In the genomic region with DNA sequence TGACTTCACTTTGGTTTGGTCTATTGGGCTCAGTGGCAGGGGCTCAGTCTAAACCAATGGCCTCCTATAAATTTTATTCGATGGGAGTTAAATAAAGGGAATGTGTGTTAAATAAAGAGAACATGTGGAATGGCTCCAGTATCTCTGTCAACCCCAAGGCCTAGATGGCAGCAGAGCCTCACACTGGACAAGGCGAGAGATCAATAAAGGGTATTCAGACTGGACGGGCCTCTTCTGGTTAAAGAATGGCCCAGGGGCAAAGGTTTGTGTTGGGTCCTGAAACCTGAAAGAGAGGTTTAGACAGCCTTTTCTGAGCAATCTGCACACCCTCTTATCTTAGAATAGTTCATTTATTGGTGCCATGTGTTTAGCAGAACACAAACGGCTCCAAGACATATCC, we compare ENCODE assay signal across 16 cellular contexts. TPM values are rescaled to one million over a fixed set of nuclear protein-coding genes. Genes with fewer than 3 reads are reported as not detected.
DNase-seq lines count a peak whose midpoint lies in the region; ATAC-seq and TF ChIP-seq lines count a peak whose summit lies in the region.
"Had no signal": no experiment of that assay in that cellular context is flagged by ENCODE, and none has a peak within 500 bp of the region (broad histone marks: within the 10 kb centered on the region; RNA-seq: fewer than 3 reads in every experiment).

No MANE protein-coding gene starts in this region.

- no peak overlapping the region for H2AFZ ChIP-seq in HCT116 (ENCODE audit: low read depth, low read length, poor library complexity, severe bottlenecking)
- H2AFZ ChIP-seq: GM23248 had no signal

- H3K36me3 Mint-ChIP-seq in stimulated activated memory B cell treated with anti-CD40 and anti-IgM and Interleukin-4, amounts not matched to agents 10 μg/mL and 1 μg/mL and 100 μg/mL, for 72 hours: peaks cover 12% of the 10 kb centered on the region

- H3K36me3 ChIP-seq in HCT116 (ENCODE audit: control insufficient read depth in 1 of 2, insufficient read depth in 2 of 2, low read length in 2 of 2): no peaks in the 10 kb centered on the region
- no peaks in the 10 kb centered on the region for H3K36me3 ChIP-seq in right lobe of liver

- intact Hi-C loops in HCT116 (cut with micrococcal nuclease): no loop called here
- intact Hi-C loops in right lobe of liver (cut with DNase I): no loop called here

- TF ChIP-seq RAD21 in HCT116 (IDR thresholded peaks at IDR 0.05; ENCODE audit: low read depth): peak; percentile 8; the same call in 1 of the 2 replicates

- H3K4me3 Mint-ChIP-seq in stimulated activated memory B cell treated with anti-CD40 and anti-IgM and Interleukin-4, amounts not matched to agents 10 μg/mL and 1 μg/mL and 100 μg/mL, for 72 hours: no peak overlapping the region

- no peak for ATAC-seq in HCT116
- peak; percentile 80 to 91 (median 87) for ATAC-seq in right lobe of liver
- no peak for ATAC-seq in stimulated activated memory B cell treated with anti-CD40 and anti-IgM and Interleukin-4, amounts not matched to agents 10 μg/mL and 1 μg/mL and 100 μg/mL, for 72 hours
- ATAC-seq in GM18861 (IDR thresholded peaks at IDR 0.05; ENCODE audit: unreplicated experiment): no peak
- no peak for ATAC-seq in HG02870 (IDR thresholded peaks at IDR 0.05; ENCODE audit: unreplicated experiment)

- no peaks in the 10 kb centered on the region for H3K79me2 ChIP-seq in HCT116 (ENCODE audit: insufficient read depth, low read length)

- H3K9me2 ChIP-seq in HCT116 (ENCODE audit: insufficient read depth): no peaks in the 10 kb centered on the region
- H3K9me2 ChIP-seq: SK-N-SH had no signal

- TF ChIP-seq CTCF in HCT116 (IDR thresholded peaks at IDR 0.05 in 2 of 3, conservative IDR thresholded peaks at IDR 0.05 in 1 of 3; ENCODE audit: borderline replicate concordance in 1 of 3, insufficient read depth in 1 of 3, low read depth in 2 of 3, low read length in 2 of 3) (no peak), right lobe of liver (IDR thresholded peaks at IDR 0.05) (peak in 2 of 4 donors; percentile 29 to 35)

- no peaks in the 10 kb centered on the region for H3K9me3 ChIP-seq in HCT116 (ENCODE audit: control insufficient read depth in 1 of 2, insufficient read depth in 1 of 2, low read depth in 1 of 2, low read length in 2 of 2)
- no peaks in the 10 kb centered on the region for H3K9me3 ChIP-seq in right lobe of liver
- H3K9me3 ChIP-seq: SK-N-SH had no signal

- RAD21 ChIA-PET in HCT116 (lab: Charles Lee; ENCODE audit: low non-redundant PET in 1 of 2, low total read pairs in 2 of 2, uncharacterized antibody in 2 of 2, unreplicated experiment in 2 of 2): no interaction called here

- no peak overlapping the region for H3K4me2 ChIP-seq in HCT116 (ENCODE audit: low read length)
- H3K4me2 ChIP-seq: SK-N-SH had no signal

- BruUV-seq in HCT116 (replicated peaks; lab: Mats Ljungman, UMichigan): no TSS peak

- peaks cover 37% of the 10 kb centered on the region for H3K4me1 Mint-ChIP-seq in stimulated activated memory B cell treated with anti-CD40 and anti-IgM and Interleukin-4, amounts not matched to agents 10 μg/mL and 1 μg/mL and 100 μg/mL, for 72 hours

- peak overlapping the region; percentile 84 for H3K27ac Mint-ChIP-seq in stimulated activated memory B cell treated with anti-CD40 and anti-IgM and Interleukin-4, amounts not matched to agents 10 μg/mL and 1 μg/mL and 100 μg/mL, for 72 hours

- H3K27ac ChIP-seq in HCT116 (ENCODE audit: low read depth, low read length): no peak overlapping the region
- H3K27ac ChIP-seq in right lobe of liver: no peak overlapping the region
- H3K27ac ChIP-seq: GM23248 had no signal

- H3K9me3 Mint-ChIP-seq in stimulated activated memory B cell treated with anti-CD40 and anti-IgM and Interleukin-4, amounts not matched to agents 10 μg/mL and 1 μg/mL and 100 μg/mL, for 72 hours: peaks cover 14% of the 10 kb centered on the region

- WGBS in right lobe of liver (ENCODE audit: insufficient coverage, low coverage, low lambda C conversion rate, missing lambda C conversion rate): 16% methylated on average over 4 of the region's 4 CpGs

- DNase-seq in HCT116 (ENCODE audit: low read depth, low spot score) (no peak), SK-MEL-5 (ENCODE audit: low read depth, low spot score) (peak; percentile 28), right lobe of liver (no peak), iPS-NIHi7 (ENCODE audit: extremely low spot score) (no peak)
- DNase-seq: ACHN, DMS 273 treated with DMSO at 0.1 percent for 48 hours, DND-41, GM23248, HCEC 1CT, NCI-H1417, NCI-H1930, Right ventricle myocardium superior, SK-N-SH had no signal

- CTCF ChIA-PET in HCT116 (lab: Charles Lee): no interaction called here

- H3K27me3 Mint-ChIP-seq in stimulated activated memory B cell treated with anti-CD40 and anti-IgM and Interleukin-4, amounts not matched to agents 10 μg/mL and 1 μg/mL and 100 μg/mL, for 72 hours: no peaks in the 10 kb centered on the region

- no peaks in the 10 kb centered on the region for H3K4me1 ChIP-seq in HCT116 (ENCODE audit: control insufficient read depth in 1 of 2, insufficient read depth in 2 of 2, low read length in 2 of 2)
- H3K4me1 ChIP-seq in right lobe of liver: no peaks in the 10 kb centered on the region

- in situ Hi-C loops in SK-MEL-5 (cut with HindIII; ENCODE audit: low pct_unique_long_range_greater_than_20kb, low sequenced_read_pairs): no loop called here

- TF ChIP-seq POLR2A in HCT116 (IDR thresholded peaks at IDR 0.05; ENCODE audit: borderline replicate concordance, extremely low read depth, insufficient read depth, insufficient read length): no peak
- TF ChIP-seq POLR2A in right lobe of liver (IDR thresholded peaks at IDR 0.05): no peak

- H3K4me3 ChIP-seq in HCT116 (replicated peaks in 1 of 2; ENCODE audit: low read depth in 1 of 2, low read length in 2 of 2) (no peak overlapping the region), right lobe of liver (no peak overlapping the region)
- H3K4me3 ChIP-seq: GM23248 had no signal

- no peak overlapping the region for H3K9ac ChIP-seq in HCT116 (ENCODE audit: low read length)
- H3K9ac ChIP-seq: GM23248, SK-N-SH had no signal

- no peaks in the 10 kb centered on the region for H4K20me1 ChIP-seq in HCT116 (ENCODE audit: insufficient read depth)

- POLR2A ChIA-PET in HCT116 (lab: Charles Lee): no interaction called here

- no peaks in the 10 kb centered on the region for H3K27me3 ChIP-seq in HCT116 (ENCODE audit: insufficient read depth, low read length)
- H3K27me3 ChIP-seq in right lobe of liver: no peaks in the 10 kb centered on the region

TF ChIP-seq in HCT116, 20 proteins besides CTCF, POLR2A, EP300 and RAD21:
- TF ChIP-seq EGR1 (IDR thresholded peaks at IDR 0.05; ENCODE audit: low read depth): no peak
- no peak for TF ChIP-seq FOSL1 (IDR thresholded peaks at IDR 0.05; ENCODE audit: low read depth)

RNA-seq across cellular contexts. Expression of a gene that starts 34.7 kb away (rescaled TPM):
- total RNA-seq in HCT116 (2021; ENCODE audit: unreplicated experiment): 22.3 TPM
- 11.9 and 15.1 TPM in 2 replicates for polyA plus RNA-seq in HCT116 (2012)
- total RNA-seq in SK-MEL-5 (2014; rRNA removed; shearing (Covaris generic)): 14.9 and 15.2 TPM in 2 replicates
- 17.4 and 21.3 TPM in 2 replicates for polyA plus RNA-seq in SK-MEL-5 (2015; cell fraction: cytosol; rRNA removed)
- 31.5 and 34.1 TPM in 2 replicates for polyA plus RNA-seq in SK-MEL-5 (2015; cell fraction: nucleus; rRNA removed)
- 10 to 100 TPM in 5 of 6 experiments, 1 to 10 TPM in 1; 9.8 to 13.1 (median 12.4) TPM for total RNA-seq in right lobe of liver

RNA-seq across cellular contexts. Expression of a gene that starts 35.5 kb away (rescaled TPM):
- total RNA-seq in HCT116 (2021; ENCODE audit: unreplicated experiment) (not detected), right lobe of liver (not detected)
- not detected in 2 replicates for polyA plus RNA-seq in HCT116 (2012)
- total RNA-seq in SK-MEL-5 (2014; rRNA removed; shearing (Covaris generic)): 2.3 and 2.4 TPM in 2 replicates
- 1.6 and 4.3 TPM in 2 replicates for polyA plus RNA-seq in SK-MEL-5 (2015; cell fraction: cytosol; rRNA removed)
- 1.6 and 4.3 TPM in 2 replicates for polyA plus RNA-seq in SK-MEL-5 (2015; cell fraction: nucleus; rRNA removed)
- total RNA-seq: GM23248, Right ventricle myocardium superior had no signal
- polyA plus RNA-seq: GM23248 had no signal

RNA-seq across cellular contexts. Expression of a gene that starts 47.0 kb away (rescaled TPM):
- 27.6 TPM for total RNA-seq in HCT116 (2021; ENCODE audit: unreplicated experiment)
- 24.7 and 29.4 TPM in 2 replicates for polyA plus RNA-seq in HCT116 (2012)
- 25.4 and 29.8 TPM in 2 replicates for total RNA-seq in SK-MEL-5 (2014; rRNA removed; shearing (Covaris generic))
- 47.7 and 52.4 TPM in 2 replicates for polyA plus RNA-seq in SK-MEL-5 (2015; cell fraction: cytosol; rRNA removed)
- 33.0 and 40.2 TPM in 2 replicates for polyA plus RNA-seq in SK-MEL-5 (2015; cell fraction: nucleus; rRNA removed)
- total RNA-seq in right lobe of liver: 10 to 100 TPM; 16.9 to 24.3 (median 19.4) TPM

Comparison
In these comparisons a context has a peak if more than half of its experiments do, and no peak if none do; other contexts are left out.
1. ATAC-seq: peak in right lobe of liver (4 of 4); none in HCT116 (single experiment), stimulated activated memory B cell treated with anti-CD40 and anti-IgM and Interleukin-4, amounts not matched to agents 10 μg/mL and 1 μg/mL and 100 μg/mL, for 72 hours (single experiment), GM18861 (single experiment) and HG02870 (single experiment).